13 cellular contexts compared by ENCODE assay signal in genomic region chr2:226790006-226790405, GRCh38. TPM values are rescaled to one million over a fixed set of nuclear protein-coding genes. Genes with fewer than 3 reads are reported as not detected.
A peak's percentile ranks its signal among the peaks of the same experiment; 100 is the strongest.
DNase-seq lines count a peak whose midpoint lies in the region; ATAC-seq and TF ChIP-seq lines count a peak whose summit lies in the region.
"Had no signal": no experiment of that assay in that cellular context is flagged by ENCODE, and none has a peak within 500 bp of the region (broad histone marks: within the 10 kb centered on the region; RNA-seq: fewer than 3 reads in every experiment).

No MANE protein-coding gene starts in this region.

- no peak overlapping the region for H3K4me3 ChIP-seq in SU-DHL-6 (ENCODE audit: insufficient read depth, low read length, poor library complexity, severe bottlenecking)
- no peak overlapping the region for H3K4me3 ChIP-seq in gastroesophageal sphincter
- no peak overlapping the region for H3K4me3 ChIP-seq in sigmoid colon

- no peak overlapping the region for H2AFZ ChIP-seq in SU-DHL-6 (ENCODE audit: low read depth, low read length, severe bottlenecking)

- ATAC-seq in gastroesophageal sphincter (no peak), GM21381 (IDR thresholded peaks at IDR 0.05; ENCODE audit: unreplicated experiment) (no peak)

- intact Hi-C loops in sigmoid colon (cut with DNase I) = loop anchor here (5.0 to 10.0 kb wide), 3 partner anchors 138 to 605 kb away; no protein-coding TSS in a partner anchor

- H3K36me3 Mint-ChIP-seq in T-helper 1 cell treated with Interleukin-12 subunit alpha and Interleukin-12 subunit beta and Interleukin-4 antibody, amounts not matched to agents 30 μg/mL and 1 μg/mL, for 36 hours (ENCODE audit: low read depth) = peaks cover 19% of the 10 kb centered on the region

- no peaks in the 10 kb centered on the region for H3K27me3 Mint-ChIP-seq in T-helper 1 cell treated with Interleukin-12 subunit alpha and Interleukin-12 subunit beta and Interleukin-4 antibody, amounts not matched to agents 30 μg/mL and 1 μg/mL, for 36 hours (ENCODE audit: low read depth)

- H3K9ac ChIP-seq in SU-DHL-6 (ENCODE audit: low read length) = no peak overlapping the region

- no peaks in the 10 kb centered on the region for H3K9me2 ChIP-seq in SU-DHL-6 (replicated peaks; ENCODE audit: insufficient read depth, low read length)

- TF ChIP-seq POLR2A in gastroesophageal sphincter (IDR thresholded peaks at IDR 0.05) (no peak), sigmoid colon (IDR thresholded peaks at IDR 0.05) (no peak)

- no peak for TF ChIP-seq EP300 in gastroesophageal sphincter (IDR thresholded peaks at IDR 0.05)
- TF ChIP-seq EP300 in sigmoid colon (IDR thresholded peaks at IDR 0.05) = no peak

- no peak overlapping the region for H3K4me3 Mint-ChIP-seq in T-helper 1 cell treated with Interleukin-12 subunit alpha and Interleukin-12 subunit beta and Interleukin-4 antibody, amounts not matched to agents 30 μg/mL and 1 μg/mL, for 36 hours

- H3K4me1 Mint-ChIP-seq in T-helper 1 cell treated with Interleukin-12 subunit alpha and Interleukin-12 subunit beta and Interleukin-4 antibody, amounts not matched to agents 30 μg/mL and 1 μg/mL, for 36 hours (ENCODE audit: low read depth) = peaks cover 46% of the 10 kb centered on the region

- WGBS in gastroesophageal sphincter (ENCODE audit: low coverage in 1 of 2), 2 donors = 40 to 71% methylated on average over 1 of the region's 1 CpG
- WGBS in sigmoid colon, 2 donors = 94 to 97% methylated on average over 1 of the region's 1 CpG

- H3K27me3 ChIP-seq in SU-DHL-6 (ENCODE audit: low read length) (no peaks in the 10 kb centered on the region), gastroesophageal sphincter (no peaks in the 10 kb centered on the region), sigmoid colon (no peaks in the 10 kb centered on the region)
- H3K27me3 ChIP-seq: pancreas had no signal

- peak overlapping the region; percentile 41 for H3K27ac Mint-ChIP-seq in T-helper 1 cell treated with Interleukin-12 subunit alpha and Interleukin-12 subunit beta and Interleukin-4 antibody, amounts not matched to agents 30 μg/mL and 1 μg/mL, for 36 hours

- DNase-seq in T-helper 1 cell (no peak), sigmoid colon (no peak), DMS 273 (lab: John Stamatoyannopoulos, UW; ENCODE audit: unreplicated experiment) (no peak), NCI-H1930 (lab: John Stamatoyannopoulos, UW) (no peak)
- DNase-seq: activated naive CD4-positive, alpha-beta T cell treated with Interleukin-2 at 50 U/mL for 16 hours; DND-41; NCI-H2029 treated with DMSO at 0.1 percent for 48 hours had no signal

- H3K9me3 Mint-ChIP-seq in T-helper 1 cell treated with Interleukin-12 subunit alpha and Interleukin-12 subunit beta and Interleukin-4 antibody, amounts not matched to agents 30 μg/mL and 1 μg/mL, for 36 hours = no peaks in the 10 kb centered on the region

- H3K36me3 ChIP-seq in SU-DHL-6 (ENCODE audit: low read length) = peaks cover under 1% of the 10 kb centered on the region; the same call in 1 of the 2 replicates
- no peaks in the 10 kb centered on the region for H3K36me3 ChIP-seq in gastroesophageal sphincter
- H3K36me3 ChIP-seq in sigmoid colon = no peaks in the 10 kb centered on the region
- H3K36me3 ChIP-seq: pancreas had no signal

- peaks cover 39% of the 10 kb centered on the region for H3K79me2 ChIP-seq in SU-DHL-6 (ENCODE audit: insufficient read depth, low read length)

- H3K4me2 ChIP-seq in SU-DHL-6 (ENCODE audit: low read depth, low read length, poor library complexity, severe bottlenecking) = peak overlapping the region; percentile 70

- H3K9me3 ChIP-seq in SU-DHL-6 (ENCODE audit: insufficient read depth, low read length) = no peaks in the 10 kb centered on the region
- H3K9me3 ChIP-seq in gastroesophageal sphincter = no peaks in the 10 kb centered on the region
- H3K9me3 ChIP-seq in sigmoid colon = no peaks in the 10 kb centered on the region
- H3K9me3 ChIP-seq: pancreas had no signal

- peaks cover 35% of the 10 kb centered on the region for H3F3A ChIP-seq in SU-DHL-6 (ENCODE audit: insufficient read depth)

- H4K20me1 ChIP-seq in SU-DHL-6 (ENCODE audit: low read depth, low read length) = no peaks in the 10 kb centered on the region

- H3K4me1 ChIP-seq in gastroesophageal sphincter (peaks cover 0 to 65% (median 6%) of the 10 kb centered on the region in 3 donors), sigmoid colon (peaks cover 0 to 75% (median 56%) of the 10 kb centered on the region in 4 donors)

- H3K27ac ChIP-seq in SU-DHL-6 (ENCODE audit: low read depth, low read length) = no peak overlapping the region
- peak overlapping the region in 3 of 4 donors; percentile 91 to 95 (median 95) for H3K27ac ChIP-seq in gastroesophageal sphincter
- peak overlapping the region; percentile 89 to 97 (median 96) for H3K27ac ChIP-seq in sigmoid colon
- H3K27ac ChIP-seq: 22Rv1 had no signal

- TF ChIP-seq CTCF in SU-DHL-6 (IDR thresholded peaks at IDR 0.05; ENCODE audit: insufficient read depth, low read length, poor library complexity, severe bottlenecking) (no peak), gastroesophageal sphincter (IDR thresholded peaks at IDR 0.05) (no peak), sigmoid colon (IDR thresholded peaks at IDR 0.05) (no peak)

RNA-seq across cellular contexts. Expression of gene IRS1, which starts 9.6 kb away (rescaled TPM):
- total RNA-seq in gastroesophageal sphincter (10 to 100 TPM; 17.4 to 39.0 (median 25.3) TPM), sigmoid colon (10 to 100 TPM; 18.5 to 29.1 (median 23.7) TPM)
- 1 to 10 TPM; 2.3 to 7.6 (median 6.0) TPM for polyA plus RNA-seq in sigmoid colon

RNA-seq across cellular contexts. Expression of gene RHBDD1, which starts 45.8 kb away (rescaled TPM):
- total RNA-seq in gastroesophageal sphincter (10 to 100 TPM; 22.2 to 35.2 (median 24.7) TPM), sigmoid colon (10 to 100 TPM; 17.5 to 28.0 (median 23.1) TPM)
- polyA plus RNA-seq in sigmoid colon = 10 to 100 TPM in 1 of 3 donors, 1 to 10 TPM in 2; 1.8 to 13.0 (median 5.3) TPM
